Comparison of ENCODE assay signal across 24 cellular contexts in the genomic region with DNA sequence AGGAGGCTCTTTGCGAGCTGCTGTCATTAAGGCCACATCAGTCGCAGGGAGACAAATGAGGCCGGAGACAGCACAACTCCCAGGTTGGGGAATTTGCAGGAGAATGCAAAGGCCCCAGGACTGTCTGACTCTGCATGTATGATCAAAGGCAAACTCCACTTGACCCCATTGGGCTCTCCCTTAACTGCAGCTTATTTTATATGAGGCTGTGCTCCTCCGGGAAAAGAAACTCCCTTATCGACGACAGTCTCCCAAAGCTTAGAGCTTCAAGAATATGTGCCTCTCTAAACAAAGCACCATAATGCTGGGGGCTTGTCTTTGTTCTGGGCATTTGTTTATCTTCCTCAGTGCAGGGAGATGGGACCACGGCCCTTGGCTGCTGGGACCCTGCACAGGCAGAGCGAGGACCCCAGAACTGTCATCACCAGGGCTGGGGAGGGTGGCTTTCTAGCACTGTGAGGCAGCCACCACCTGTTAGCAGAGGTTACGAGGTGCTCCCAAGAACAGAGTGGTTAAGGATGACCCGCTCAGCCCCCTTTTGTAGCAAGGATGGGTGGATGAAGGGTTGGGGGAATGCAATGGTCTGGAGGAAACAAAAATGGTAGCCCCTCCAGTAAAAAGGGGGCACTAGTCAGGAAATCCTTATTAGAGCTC. TPM values are rescaled to one million over a fixed set of nuclear protein-coding genes. Genes with fewer than 3 reads are reported as not detected.
DNase-seq lines count a peak whose midpoint lies in the region; ATAC-seq, FAIRE-seq and TF ChIP-seq lines count a peak whose summit lies in the region.
"Had no signal": no experiment of that assay in that cellular context is flagged by ENCODE, and none has a peak within 500 bp of the region (broad histone marks: within the 10 kb centered on the region; RNA-seq: fewer than 3 reads in every experiment).

No MANE protein-coding gene starts in this region.

- peak; percentile 25 for ATAC-seq in stimulated activated effector memory CD8-positive, alpha-beta T cell treated with anti-CD3 and anti-CD28 coated beads, Interleukin-12 subunit alpha, Interleukin-12 subunit beta, amount 100 ng/mL, for 72 hours
- ATAC-seq in T-helper 17 cell, result no peak
- ATAC-seq: activated CD8-positive, alpha-beta memory T cell treated with anti-CD3 and anti-CD28 coated beads, Interleukin-2, amount 10 ng/mL, durations not matched to agents 7 days and 5 days; HCT116 had no signal

- H3K27me3 Mint-ChIP-seq in CD14-positive monocyte (ENCODE audit: low read depth in 3 of 3) (no peaks in the 10 kb centered on the region), T-helper 17 cell (peaks cover 32% of the 10 kb centered on the region)
- H3K27me3 Mint-ChIP-seq: activated naive CD8-positive, alpha-beta T cell treated with anti-CD3 and anti-CD28 coated beads for 36 hours; CD4-positive, alpha-beta memory T cell had no signal

- H2AFZ ChIP-seq in mesenchymal stem cell (ENCODE audit: low read depth, low read length), result no peak overlapping the region

- H2BK120ac ChIP-seq in mesenchymal stem cell (ENCODE audit: low read depth, low read length), result peak overlapping the region; percentile 91

- H2BK12ac ChIP-seq in mesenchymal stem cell (ENCODE audit: low read length in 2 of 2), result peak overlapping the region; percentile 59 to 67

- peak overlapping the region; percentile 83 for H4K8ac ChIP-seq in mesenchymal stem cell (ENCODE audit: low read length)

- peak overlapping the region in 1 of 2 experiments; percentile 53 for H3K14ac ChIP-seq in mesenchymal stem cell (ENCODE audit: low read length in 2 of 2)

- H3K4me3 Mint-ChIP-seq in CD14-positive monocyte (peak overlapping the region; percentile 80 to 94), T-helper 17 cell (no peak overlapping the region)
- no peak overlapping the region for H3K4me3 Mint-ChIP-seq in stimulated activated effector memory CD8-positive, alpha-beta T cell treated with anti-CD3 and anti-CD28 coated beads, Interleukin-12 subunit alpha, Interleukin-12 subunit beta, amount 100 ng/mL, for 72 hours
- H3K4me3 Mint-ChIP-seq: activated CD8-positive, alpha-beta memory T cell treated with anti-CD3 and anti-CD28 coated beads, Interleukin-2, amount 10 ng/mL, durations not matched to agents 7 days and 5 days; activated naive CD8-positive, alpha-beta T cell treated with anti-CD3 and anti-CD28 coated beads for 36 hours; CD4-positive, alpha-beta memory T cell had no signal

- FAIRE-seq in frontal cortex (lab: Jason Lieb, UNC), result no peak
- FAIRE-seq: GM12892 had no signal

- intact Hi-C loops in CD14-positive monocyte (cut with micrococcal nuclease), result no loop called here

- no peak overlapping the region for H3K4me2 ChIP-seq in mesenchymal stem cell (ENCODE audit: low read length, poor library complexity, severe bottlenecking)

- H2BK5ac ChIP-seq in mesenchymal stem cell (ENCODE audit: low read depth, low read length, poor library complexity, severe bottlenecking), result no peak overlapping the region

- peak overlapping the region in 6 of 7 donors; percentile 24 to 81 (median 71) for H3K27ac Mint-ChIP-seq in CD14-positive monocyte
- no peak overlapping the region for H3K27ac Mint-ChIP-seq in stimulated activated effector memory CD8-positive, alpha-beta T cell treated with anti-CD3 and anti-CD28 coated beads, Interleukin-12 subunit alpha, Interleukin-12 subunit beta, amount 100 ng/mL, for 72 hours
- no peak overlapping the region for H3K27ac Mint-ChIP-seq in T-helper 17 cell
- H3K27ac Mint-ChIP-seq: activated CD8-positive, alpha-beta memory T cell treated with anti-CD3 and anti-CD28 coated beads, Interleukin-2, amount 10 ng/mL, durations not matched to agents 7 days and 5 days; activated naive CD8-positive, alpha-beta T cell treated with anti-CD3 and anti-CD28 coated beads for 36 hours; CD4-positive, alpha-beta memory T cell had no signal

- no peak overlapping the region for H3K9ac ChIP-seq in mesenchymal stem cell (ENCODE audit: low read length)

- H3K4me1 Mint-ChIP-seq in CD14-positive monocyte (peaks cover 16% of the 10 kb centered on the region), T-helper 17 cell (no peaks in the 10 kb centered on the region)
- no peaks in the 10 kb centered on the region for H3K4me1 Mint-ChIP-seq in stimulated activated effector memory CD8-positive, alpha-beta T cell treated with anti-CD3 and anti-CD28 coated beads, Interleukin-12 subunit alpha, Interleukin-12 subunit beta, amount 100 ng/mL, for 72 hours
- H3K4me1 Mint-ChIP-seq: activated CD8-positive, alpha-beta memory T cell treated with anti-CD3 and anti-CD28 coated beads, Interleukin-2, amount 10 ng/mL, durations not matched to agents 7 days and 5 days; CD4-positive, alpha-beta memory T cell had no signal

- peak overlapping the region; percentile 66 to 75 for H3K18ac ChIP-seq in mesenchymal stem cell (ENCODE audit: low read depth in 1 of 2, low read length in 2 of 2)

- H3K27ac ChIP-seq in caudate nucleus (ENCODE audit: low read depth, low read length) (peak overlapping the region; percentile 65), mesenchymal stem cell (ENCODE audit: low read length, poor library complexity, severe bottlenecking) (no peak overlapping the region)
- H3K27ac ChIP-seq: brain microvascular endothelial cell, epithelial cell of prostate, left ventricle myocardium inferior had no signal

- H3K9me3 Mint-ChIP-seq in CD14-positive monocyte, result peaks cover 0 to 1% (median 0%) of the 10 kb centered on the region in 7 donors
- no peaks in the 10 kb centered on the region for H3K9me3 Mint-ChIP-seq in stimulated activated effector memory CD8-positive, alpha-beta T cell treated with anti-CD3 and anti-CD28 coated beads, Interleukin-12 subunit alpha, Interleukin-12 subunit beta, amount 100 ng/mL, for 72 hours
- H3K9me3 Mint-ChIP-seq: activated naive CD8-positive, alpha-beta T cell treated with anti-CD3 and anti-CD28 coated beads for 36 hours; CD4-positive, alpha-beta memory T cell had no signal

- no peak overlapping the region for H2BK15ac ChIP-seq in mesenchymal stem cell (ENCODE audit: low read depth, poor library complexity, severe bottlenecking)

- no peak overlapping the region for H3K4me3 ChIP-seq in mesenchymal stem cell (ENCODE audit: insufficient read depth in 1 of 2, low read depth in 1 of 2, low read length in 2 of 2)
- H3K4me3 ChIP-seq: left ventricle myocardium inferior, upper lobe of left lung had no signal

- H3K9me3 ChIP-seq in mesenchymal stem cell (ENCODE audit: control insufficient read depth, low read length) (no peaks in the 10 kb centered on the region), T-helper 17 cell (ENCODE audit: control insufficient read depth, low read length, poor library complexity, severe bottlenecking) (no peaks in the 10 kb centered on the region)
- H3K9me3 ChIP-seq: left ventricle myocardium inferior, upper lobe of left lung had no signal

- H3K4ac ChIP-seq in mesenchymal stem cell (ENCODE audit: low read depth in 1 of 2, low read length in 2 of 2), result no peak overlapping the region

- no peaks in the 10 kb centered on the region for H3K79me1 ChIP-seq in mesenchymal stem cell (replicated peaks; ENCODE audit: low read length, poor library complexity, severe bottlenecking)

- H3K27me3 ChIP-seq in mesenchymal stem cell (ENCODE audit: control insufficient read depth in 1 of 2, insufficient read depth in 1 of 2, low read length in 2 of 2), result peaks cover 0 to 21% of the 10 kb centered on the region in 2 experiments
- H3K27me3 ChIP-seq: brain microvascular endothelial cell, upper lobe of left lung had no signal

- H2AK5ac ChIP-seq in mesenchymal stem cell (ENCODE audit: low read length, severe bottlenecking), result no peak overlapping the region

- no peak for TF ChIP-seq CTCF in CD14-positive monocyte (IDR thresholded peaks at IDR 0.05)

- 38% methylated on average over 10 of the region's 10 CpGs for WGBS in mesenchymal stem cell

- H4K91ac ChIP-seq in mesenchymal stem cell (ENCODE audit: low read length), result peak overlapping the region; percentile 80

- no peak overlapping the region for H3K23ac ChIP-seq in mesenchymal stem cell (ENCODE audit: low read length in 2 of 2)

- H3K36me3 Mint-ChIP-seq in CD14-positive monocyte (no peaks in the 10 kb centered on the region), T-helper 17 cell (ENCODE audit: low read depth) (no peaks in the 10 kb centered on the region)
- no peaks in the 10 kb centered on the region for H3K36me3 Mint-ChIP-seq in stimulated activated effector memory CD8-positive, alpha-beta T cell treated with anti-CD3 and anti-CD28 coated beads, Interleukin-12 subunit alpha, Interleukin-12 subunit beta, amount 100 ng/mL, for 72 hours
- H3K36me3 Mint-ChIP-seq: activated CD8-positive, alpha-beta memory T cell treated with anti-CD3 and anti-CD28 coated beads, Interleukin-2, amount 10 ng/mL, durations not matched to agents 7 days and 5 days; activated naive CD8-positive, alpha-beta T cell treated with anti-CD3 and anti-CD28 coated beads for 36 hours; CD4-positive, alpha-beta memory T cell had no signal

- H3K36me3 ChIP-seq in mesenchymal stem cell (ENCODE audit: control insufficient read depth in 1 of 2, insufficient read depth in 2 of 2, low read depth in 1 of 2, low read length in 2 of 2), result no peaks in the 10 kb centered on the region
- H3K36me3 ChIP-seq: brain microvascular endothelial cell, left ventricle myocardium inferior, upper lobe of left lung had no signal

- DNase-seq in CD14-positive monocyte (ENCODE audit: low spot score) (no peak), caudate nucleus (lab: John Stamatoyannopoulos, UW) (no peak), mesenchymal stem cell (peak; percentile 15), T-helper 17 cell (no peak), KG1 (lab: John Stamatoyannopoulos, UW) (no peak), frontal cortex (ENCODE audit: low spot score in 2 of 2) (no peak)
- DNase-seq in stimulated activated effector memory CD8-positive, alpha-beta T cell treated with anti-CD3 and anti-CD28 coated beads, Interleukin-12 subunit alpha, Interleukin-12 subunit beta, amount 100 ng/mL, for 72 hours (ENCODE audit: low spot score in 2 of 2), result no peak
- no peak for DNase-seq in central memory CD4-positive, alpha-beta T cell
- DNase-seq: activated CD4-positive, alpha-beta T cell treated with anti-CD3 and anti-CD28 coated beads for 4 hours; activated CD8-positive, alpha-beta memory T cell treated with anti-CD3 and anti-CD28 coated beads, Interleukin-2, amount 10 ng/mL, durations not matched to agents 7 days and 5 days; activated naive CD8-positive, alpha-beta T cell treated with anti-CD3 and anti-CD28 coated beads for 36 hours; brain microvascular endothelial cell; CD4-positive, alpha-beta memory T cell; dermis blood vessel endothelial cell; foreskin melanocyte; left ventricle myocardium inferior; NCI-H2029 treated with DMSO at 0.1 percent for 48 hours; stimulated activated naive CD4-positive, alpha-beta T cell treated with Interleukin-2 at 50 U/mL for 16 hours; upper lobe of left lung had no signal

- H3K4me1 ChIP-seq in mesenchymal stem cell (ENCODE audit: control insufficient read depth, insufficient read depth, low read depth, low read length), result peaks cover 2% of the 10 kb centered on the region

RNA-seq across cellular contexts. Expression of a gene that starts 35.0 kb away (rescaled TPM):
- polyA plus RNA-seq in CD14-positive monocyte, result not detected
- polyA plus RNA-seq in mesenchymal stem cell (2013, experiment 1 of 2), result 0.25 TPM
- polyA plus RNA-seq in mesenchymal stem cell (2013, experiment 2 of 2), result 0.26 TPM
- total RNA-seq in T-helper 17 cell (not detected), frontal cortex (2.0 TPM)
- total RNA-seq: activated CD8-positive, alpha-beta memory T cell treated with anti-CD3 and anti-CD28 coated beads, Interleukin-2, amount 10 ng/mL, durations not matched to agents 7 days and 5 days; dermis blood vessel endothelial cell; NCI-H460; osteocyte had no signal

Comparison
In these comparisons a context has a peak if more than half of its experiments do, and no peak if none do; other contexts are left out.
1. H3K27ac Mint-ChIP-seq: peak in CD14-positive monocyte (6 of 7); none in stimulated activated effector memory CD8-positive, alpha-beta T cell treated with anti-CD3 and anti-CD28 coated beads, Interleukin-12 subunit alpha, Interleukin-12 subunit beta, amount 100 ng/mL, for 72 hours (single experiment) and T-helper 17 cell (single experiment).
2. H3K4me3 Mint-ChIP-seq: peak in CD14-positive monocyte (2 of 2); none in stimulated activated effector memory CD8-positive, alpha-beta T cell treated with anti-CD3 and anti-CD28 coated beads, Interleukin-12 subunit alpha, Interleukin-12 subunit beta, amount 100 ng/mL, for 72 hours (single experiment) and T-helper 17 cell (single experiment).